ENCODE assay signal across 1 cellular context in the genomic region with DNA sequence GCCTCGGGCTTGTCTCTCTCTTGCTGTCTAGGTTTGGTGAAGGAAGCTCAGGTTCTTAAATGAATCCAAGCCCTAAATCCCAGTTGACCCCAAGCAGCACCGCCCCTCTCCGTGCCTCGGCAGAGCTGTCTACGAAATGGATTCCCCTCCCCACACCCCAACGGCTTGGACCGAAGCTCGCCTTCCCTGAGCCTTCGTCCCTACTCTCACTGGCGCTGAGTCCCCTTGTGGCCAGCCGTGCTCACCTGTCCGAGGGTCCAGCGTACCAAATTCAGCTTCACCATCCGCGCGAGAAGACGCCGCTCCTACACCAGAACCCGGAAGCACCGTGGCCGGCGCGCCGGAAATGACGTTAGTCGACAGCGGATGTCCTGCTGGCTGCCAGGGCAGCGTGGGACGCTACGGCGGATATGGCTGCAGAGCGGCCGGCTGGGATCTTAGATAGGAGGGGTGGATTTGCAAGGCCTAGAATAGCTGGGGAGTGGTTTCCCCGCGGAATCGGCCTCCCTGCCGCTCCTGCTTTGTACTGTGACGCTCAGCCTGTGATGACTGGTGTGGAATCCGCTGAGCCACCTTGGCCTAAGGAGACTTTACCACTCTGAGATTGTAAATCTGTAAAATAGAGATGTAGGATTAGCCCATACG.
TF ChIP-seq lines count a peak whose summit lies in the region.

A gene (minus strand): TSS at position 325 of the 645 bp plus-strand sequence. CDS start 2,201 bp downstream, outside the sequence.

TF ChIP-seq in HepG2, 621 proteins besides CTCF, POLR2A, EP300 and RAD21 (continued from another document and continues in another):
- TF ChIP-seq TBL1XR1 (IDR thresholded peaks at IDR 0.05; ENCODE audit: borderline replicate concordance, low read length, partially characterized antibody) (no peak), ZBTB21 (CRISPR knock-in tag; IDR thresholded peaks at IDR 0.05) (no peak), ZNF234 (CRISPR knock-in tag; conservative IDR thresholded peaks at IDR 0.05) (no peak), ZNF20 (CRISPR knock-in tag; IDR thresholded peaks at IDR 0.05) (no peak), KLF16 (CRISPR knock-in tag; IDR thresholded peaks at IDR 0.05) (peak in 1 of 2 experiments; percentile 91; a peak in 2 of 4 replicates), BHLHE40 (IDR thresholded peaks at IDR 0.05; ENCODE audit: low read length) (no peak), RORA (CRISPR knock-in tag; IDR thresholded peaks at IDR 0.05) (no peak), IRF2 (CRISPR knock-in tag; IDR thresholded peaks at IDR 0.05) (peak; percentile 86), NFIB (CRISPR knock-in tag; IDR thresholded peaks at IDR 0.05; ENCODE audit: borderline replicate concordance) (no peak), THYN1 (CRISPR knock-in tag; IDR thresholded peaks at IDR 0.05; ENCODE audit: borderline replicate concordance, low read depth) (no peak), TSC22D2 (CRISPR knock-in tag; IDR thresholded peaks at IDR 0.05; ENCODE audit: borderline replicate concordance) (no peak), NCOA1 (CRISPR knock-in tag; IDR thresholded peaks at IDR 0.05) (no peak), ZNF253 (CRISPR knock-in tag; IDR thresholded peaks at IDR 0.05; ENCODE audit: borderline replicate concordance) (no peak; the same call in 1 of the 2 replicates), ZSCAN31 (CRISPR knock-in tag; IDR thresholded peaks at IDR 0.05; ENCODE audit: low read depth) (peak; percentile 82), SUZ12 (IDR thresholded peaks at IDR 0.05; ENCODE audit: low read depth, low read length) (no peak), GABPB1 (CRISPR knock-in tag; IDR thresholded peaks at IDR 0.05) (peak; percentile 100), POLR2AphosphoS2 (IDR thresholded peaks at IDR 0.05; ENCODE audit: low read depth, low read length) (no peak), KAT8 (CRISPR knock-in tag; IDR thresholded peaks at IDR 0.05) (peak; percentile 100), ZNF891 (CRISPR knock-in tag; IDR thresholded peaks at IDR 0.05) (peak; percentile 96), MED13 (CRISPR knock-in tag; IDR thresholded peaks at IDR 0.05) (0 out of 2 replicates have a peak, but pooled peaks have one; percentile 53), CHD2 (IDR thresholded peaks at IDR 0.05; ENCODE audit: low read depth, low read length) (peak; percentile 93), SRY (CRISPR knock-in tag; IDR thresholded peaks at IDR 0.05) (peak; percentile 61; the same call in 1 of the 2 replicates), CBFB (CRISPR knock-in tag; IDR thresholded peaks at IDR 0.05) (no peak), U2AF1 (optimal IDR thresholded peaks at IDR 0.05; ENCODE audit: low read depth, low read length) (peak; percentile 77), DMAP1 (CRISPR knock-in tag; IDR thresholded peaks at IDR 0.05) (peak; percentile 80), ZNF264 (CRISPR knock-in tag; IDR thresholded peaks at IDR 0.05) (0 out of 2 replicates have a peak, but pooled peaks have one; percentile 55), ZNF329 (CRISPR knock-in tag; IDR thresholded peaks at IDR 0.05; ENCODE audit: low read depth) (no peak)
- TF ChIP-seq, protein P1, sequence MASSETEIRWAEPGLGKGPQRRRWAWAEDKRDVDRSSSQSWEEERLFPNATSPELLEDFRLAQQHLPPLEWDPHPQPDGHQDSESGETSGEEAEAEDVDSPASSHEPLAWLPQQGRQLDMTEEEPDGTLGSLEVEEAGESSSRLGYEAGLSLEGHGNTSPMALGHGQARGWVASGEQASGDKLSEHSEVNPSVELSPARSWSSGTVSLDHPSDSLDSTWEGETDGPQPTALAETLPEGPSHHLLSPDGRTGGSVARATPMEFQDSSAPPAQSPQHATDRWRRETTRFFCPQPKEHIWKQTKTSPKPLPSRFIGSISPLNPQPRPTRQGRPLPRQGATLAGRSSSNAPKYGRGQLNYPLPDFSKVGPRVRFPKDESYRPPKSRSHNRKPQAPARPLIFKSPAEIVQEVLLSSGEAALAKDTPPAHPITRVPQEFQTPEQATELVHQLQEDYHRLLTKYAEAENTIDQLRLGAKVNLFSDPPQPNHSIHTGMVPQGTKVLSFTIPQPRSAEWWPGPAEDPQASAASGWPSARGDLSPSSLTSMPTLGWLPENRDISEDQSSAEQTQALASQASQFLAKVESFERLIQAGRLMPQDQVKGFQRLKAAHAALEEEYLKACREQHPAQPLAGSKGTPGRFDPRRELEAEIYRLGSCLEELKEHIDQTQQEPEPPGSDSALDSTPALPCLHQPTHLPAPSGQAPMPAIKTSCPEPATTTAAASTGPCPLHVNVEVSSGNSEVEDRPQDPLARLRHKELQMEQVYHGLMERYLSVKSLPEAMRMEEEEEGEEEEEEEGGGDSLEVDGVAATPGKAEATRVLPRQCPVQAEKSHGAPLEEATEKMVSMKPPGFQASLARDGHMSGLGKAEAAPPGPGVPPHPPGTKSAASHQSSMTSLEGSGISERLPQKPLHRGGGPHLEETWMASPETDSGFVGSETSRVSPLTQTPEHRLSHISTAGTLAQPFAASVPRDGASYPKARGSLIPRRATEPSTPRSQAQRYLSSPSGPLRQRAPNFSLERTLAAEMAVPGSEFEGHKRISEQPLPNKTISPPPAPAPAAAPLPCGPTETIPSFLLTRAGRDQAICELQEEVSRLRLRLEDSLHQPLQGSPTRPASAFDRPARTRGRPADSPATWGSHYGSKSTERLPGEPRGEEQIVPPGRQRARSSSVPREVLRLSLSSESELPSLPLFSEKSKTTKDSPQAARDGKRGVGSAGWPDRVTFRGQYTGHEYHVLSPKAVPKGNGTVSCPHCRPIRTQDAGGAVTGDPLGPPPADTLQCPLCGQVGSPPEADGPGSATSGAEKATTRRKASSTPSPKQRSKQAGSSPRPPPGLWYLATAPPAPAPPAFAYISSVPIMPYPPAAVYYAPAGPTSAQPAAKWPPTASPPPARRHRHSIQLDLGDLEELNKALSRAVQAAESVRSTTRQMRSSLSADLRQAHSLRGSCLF (CRISPR knock-in tag; IDR thresholded peaks at IDR 0.05; ENCODE audit: borderline replicate concordance) = no peak
- TF ChIP-seq, protein P2, sequence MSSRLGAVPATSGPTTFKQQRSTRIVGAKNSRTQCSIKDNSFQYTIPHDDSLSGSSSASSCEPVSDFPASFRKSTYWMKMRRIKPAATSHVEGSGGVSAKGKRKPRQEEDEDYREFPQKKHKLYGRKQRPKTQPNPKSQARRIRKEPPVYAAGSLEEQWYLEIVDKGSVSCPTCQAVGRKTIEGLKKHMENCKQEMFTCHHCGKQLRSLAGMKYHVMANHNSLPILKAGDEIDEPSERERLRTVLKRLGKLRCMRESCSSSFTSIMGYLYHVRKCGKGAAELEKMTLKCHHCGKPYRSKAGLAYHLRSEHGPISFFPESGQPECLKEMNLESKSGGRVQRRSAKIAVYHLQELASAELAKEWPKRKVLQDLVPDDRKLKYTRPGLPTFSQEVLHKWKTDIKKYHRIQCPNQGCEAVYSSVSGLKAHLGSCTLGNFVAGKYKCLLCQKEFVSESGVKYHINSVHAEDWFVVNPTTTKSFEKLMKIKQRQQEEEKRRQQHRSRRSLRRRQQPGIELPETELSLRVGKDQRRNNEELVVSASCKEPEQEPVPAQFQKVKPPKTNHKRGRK (CRISPR knock-in tag; IDR thresholded peaks at IDR 0.05) = no peak
- TF ChIP-seq, protein P3, sequence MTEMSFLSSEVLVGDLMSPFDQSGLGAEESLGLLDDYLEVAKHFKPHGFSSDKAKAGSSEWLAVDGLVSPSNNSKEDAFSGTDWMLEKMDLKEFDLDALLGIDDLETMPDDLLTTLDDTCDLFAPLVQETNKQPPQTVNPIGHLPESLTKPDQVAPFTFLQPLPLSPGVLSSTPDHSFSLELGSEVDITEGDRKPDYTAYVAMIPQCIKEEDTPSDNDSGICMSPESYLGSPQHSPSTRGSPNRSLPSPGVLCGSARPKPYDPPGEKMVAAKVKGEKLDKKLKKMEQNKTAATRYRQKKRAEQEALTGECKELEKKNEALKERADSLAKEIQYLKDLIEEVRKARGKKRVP (CRISPR knock-in tag; IDR thresholded peaks at IDR 0.05) = no peak; a peak in 1 of 4 replicates
- TF ChIP-seq, protein P4, sequence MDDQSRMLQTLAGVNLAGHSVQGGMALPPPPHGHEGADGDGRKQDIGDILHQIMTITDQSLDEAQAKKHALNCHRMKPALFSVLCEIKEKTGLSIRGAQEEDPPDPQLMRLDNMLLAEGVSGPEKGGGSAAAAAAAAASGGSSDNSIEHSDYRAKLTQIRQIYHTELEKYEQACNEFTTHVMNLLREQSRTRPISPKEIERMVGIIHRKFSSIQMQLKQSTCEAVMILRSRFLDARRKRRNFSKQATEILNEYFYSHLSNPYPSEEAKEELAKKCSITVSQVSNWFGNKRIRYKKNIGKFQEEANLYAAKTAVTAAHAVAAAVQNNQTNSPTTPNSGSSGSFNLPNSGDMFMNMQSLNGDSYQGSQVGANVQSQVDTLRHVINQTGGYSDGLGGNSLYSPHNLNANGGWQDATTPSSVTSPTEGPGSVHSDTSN (CRISPR knock-in tag; IDR thresholded peaks at IDR 0.05; ENCODE audit: borderline replicate concordance) = no peak; the same call in 1 of the 2 replicates
- TF ChIP-seq, protein P5, sequence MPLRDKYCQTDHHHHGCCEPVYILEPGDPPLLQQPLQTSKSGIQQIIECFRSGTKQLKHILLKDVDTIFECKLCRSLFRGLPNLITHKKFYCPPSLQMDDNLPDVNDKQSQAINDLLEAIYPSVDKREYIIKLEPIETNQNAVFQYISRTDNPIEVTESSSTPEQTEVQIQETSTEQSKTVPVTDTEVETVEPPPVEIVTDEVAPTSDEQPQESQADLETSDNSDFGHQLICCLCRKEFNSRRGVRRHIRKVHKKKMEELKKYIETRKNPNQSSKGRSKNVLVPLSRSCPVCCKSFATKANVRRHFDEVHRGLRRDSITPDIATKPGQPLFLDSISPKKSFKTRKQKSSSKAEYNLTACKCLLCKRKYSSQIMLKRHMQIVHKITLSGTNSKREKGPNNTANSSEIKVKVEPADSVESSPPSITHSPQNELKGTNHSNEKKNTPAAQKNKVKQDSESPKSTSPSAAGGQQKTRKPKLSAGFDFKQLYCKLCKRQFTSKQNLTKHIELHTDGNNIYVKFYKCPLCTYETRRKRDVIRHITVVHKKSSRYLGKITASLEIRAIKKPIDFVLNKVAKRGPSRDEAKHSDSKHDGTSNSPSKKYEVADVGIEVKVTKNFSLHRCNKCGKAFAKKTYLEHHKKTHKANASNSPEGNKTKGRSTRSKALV (CRISPR knock-in tag; IDR thresholded peaks at IDR 0.05) = no peak
- TF ChIP-seq, protein P6, sequence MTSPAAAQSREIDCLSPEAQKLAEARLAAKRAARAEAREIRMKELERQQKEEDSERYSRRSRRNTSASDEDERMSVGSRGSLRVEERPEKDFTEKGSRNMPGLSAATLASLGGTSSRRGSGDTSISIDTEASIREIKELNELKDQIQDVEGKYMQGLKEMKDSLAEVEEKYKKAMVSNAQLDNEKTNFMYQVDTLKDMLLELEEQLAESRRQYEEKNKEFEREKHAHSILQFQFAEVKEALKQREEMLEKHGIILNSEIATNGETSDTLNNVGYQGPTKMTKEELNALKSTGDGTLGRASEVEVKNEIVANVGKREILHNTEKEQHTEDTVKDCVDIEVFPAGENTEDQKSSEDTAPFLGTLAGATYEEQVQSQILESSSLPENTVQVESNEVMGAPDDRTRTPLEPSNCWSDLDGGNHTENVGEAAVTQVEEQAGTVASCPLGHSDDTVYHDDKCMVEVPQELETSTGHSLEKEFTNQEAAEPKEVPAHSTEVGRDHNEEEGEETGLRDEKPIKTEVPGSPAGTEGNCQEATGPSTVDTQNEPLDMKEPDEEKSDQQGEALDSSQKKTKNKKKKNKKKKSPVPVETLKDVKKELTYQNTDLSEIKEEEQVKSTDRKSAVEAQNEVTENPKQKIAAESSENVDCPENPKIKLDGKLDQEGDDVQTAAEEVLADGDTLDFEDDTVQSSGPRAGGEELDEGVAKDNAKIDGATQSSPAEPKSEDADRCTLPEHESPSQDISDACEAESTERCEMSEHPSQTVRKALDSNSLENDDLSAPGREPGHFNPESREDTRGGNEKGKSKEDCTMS (CRISPR knock-in tag; conservative IDR thresholded peaks at IDR 0.05) = no peak
- TF ChIP-seq, protein P7, sequence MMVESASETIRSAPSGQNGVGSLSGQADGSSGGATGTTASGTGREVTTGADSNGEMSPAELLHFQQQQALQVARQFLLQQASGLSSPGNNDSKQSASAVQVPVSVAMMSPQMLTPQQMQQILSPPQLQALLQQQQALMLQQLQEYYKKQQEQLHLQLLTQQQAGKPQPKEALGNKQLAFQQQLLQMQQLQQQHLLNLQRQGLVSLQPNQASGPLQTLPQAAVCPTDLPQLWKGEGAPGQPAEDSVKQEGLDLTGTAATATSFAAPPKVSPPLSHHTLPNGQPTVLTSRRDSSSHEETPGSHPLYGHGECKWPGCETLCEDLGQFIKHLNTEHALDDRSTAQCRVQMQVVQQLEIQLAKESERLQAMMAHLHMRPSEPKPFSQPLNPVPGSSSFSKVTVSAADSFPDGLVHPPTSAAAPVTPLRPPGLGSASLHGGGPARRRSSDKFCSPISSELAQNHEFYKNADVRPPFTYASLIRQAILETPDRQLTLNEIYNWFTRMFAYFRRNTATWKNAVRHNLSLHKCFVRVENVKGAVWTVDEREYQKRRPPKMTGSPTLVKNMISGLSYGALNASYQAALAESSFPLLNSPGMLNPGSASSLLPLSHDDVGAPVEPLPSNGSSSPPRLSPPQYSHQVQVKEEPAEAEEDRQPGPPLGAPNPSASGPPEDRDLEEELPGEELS (CRISPR knock-in tag; IDR thresholded peaks at IDR 0.05) = peak; percentile 37
- TF ChIP-seq, protein P8, sequence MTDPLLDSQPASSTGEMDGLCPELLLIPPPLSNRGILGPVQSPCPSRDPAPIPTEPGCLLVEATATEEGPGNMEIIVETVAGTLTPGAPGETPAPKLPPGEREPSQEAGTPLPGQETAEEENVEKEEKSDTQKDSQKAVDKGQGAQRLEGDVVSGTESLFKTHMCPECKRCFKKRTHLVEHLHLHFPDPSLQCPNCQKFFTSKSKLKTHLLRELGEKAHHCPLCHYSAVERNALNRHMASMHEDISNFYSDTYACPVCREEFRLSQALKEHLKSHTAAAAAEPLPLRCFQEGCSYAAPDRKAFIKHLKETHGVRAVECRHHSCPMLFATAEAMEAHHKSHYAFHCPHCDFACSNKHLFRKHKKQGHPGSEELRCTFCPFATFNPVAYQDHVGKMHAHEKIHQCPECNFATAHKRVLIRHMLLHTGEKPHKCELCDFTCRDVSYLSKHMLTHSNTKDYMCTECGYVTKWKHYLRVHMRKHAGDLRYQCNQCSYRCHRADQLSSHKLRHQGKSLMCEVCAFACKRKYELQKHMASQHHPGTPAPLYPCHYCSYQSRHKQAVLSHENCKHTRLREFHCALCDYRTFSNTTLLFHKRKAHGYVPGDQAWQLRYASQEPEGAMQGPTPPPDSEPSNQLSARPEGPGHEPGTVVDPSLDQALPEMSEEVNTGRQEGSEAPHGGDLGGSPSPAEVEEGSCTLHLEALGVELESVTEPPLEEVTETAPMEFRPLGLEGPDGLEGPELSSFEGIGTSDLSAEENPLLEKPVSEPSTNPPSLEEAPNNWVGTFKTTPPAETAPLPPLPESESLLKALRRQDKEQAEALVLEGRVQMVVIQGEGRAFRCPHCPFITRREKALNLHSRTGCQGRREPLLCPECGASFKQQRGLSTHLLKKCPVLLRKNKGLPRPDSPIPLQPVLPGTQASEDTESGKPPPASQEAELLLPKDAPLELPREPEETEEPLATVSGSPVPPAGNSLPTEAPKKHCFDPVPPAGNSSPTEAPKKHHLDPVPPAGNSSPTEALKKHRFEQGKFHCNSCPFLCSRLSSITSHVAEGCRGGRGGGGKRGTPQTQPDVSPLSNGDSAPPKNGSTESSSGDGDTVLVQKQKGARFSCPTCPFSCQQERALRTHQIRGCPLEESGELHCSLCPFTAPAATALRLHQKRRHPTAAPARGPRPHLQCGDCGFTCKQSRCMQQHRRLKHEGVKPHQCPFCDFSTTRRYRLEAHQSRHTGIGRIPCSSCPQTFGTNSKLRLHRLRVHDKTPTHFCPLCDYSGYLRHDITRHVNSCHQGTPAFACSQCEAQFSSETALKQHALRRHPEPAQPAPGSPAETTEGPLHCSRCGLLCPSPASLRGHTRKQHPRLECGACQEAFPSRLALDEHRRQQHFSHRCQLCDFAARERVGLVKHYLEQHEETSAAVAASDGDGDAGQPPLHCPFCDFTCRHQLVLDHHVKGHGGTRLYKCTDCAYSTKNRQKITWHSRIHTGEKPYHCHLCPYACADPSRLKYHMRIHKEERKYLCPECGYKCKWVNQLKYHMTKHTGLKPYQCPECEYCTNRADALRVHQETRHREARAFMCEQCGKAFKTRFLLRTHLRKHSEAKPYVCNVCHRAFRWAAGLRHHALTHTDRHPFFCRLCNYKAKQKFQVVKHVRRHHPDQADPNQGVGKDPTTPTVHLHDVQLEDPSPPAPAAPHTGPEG (CRISPR knock-in tag; IDR thresholded peaks at IDR 0.05) = no peak
